In the genomic region with DNA sequence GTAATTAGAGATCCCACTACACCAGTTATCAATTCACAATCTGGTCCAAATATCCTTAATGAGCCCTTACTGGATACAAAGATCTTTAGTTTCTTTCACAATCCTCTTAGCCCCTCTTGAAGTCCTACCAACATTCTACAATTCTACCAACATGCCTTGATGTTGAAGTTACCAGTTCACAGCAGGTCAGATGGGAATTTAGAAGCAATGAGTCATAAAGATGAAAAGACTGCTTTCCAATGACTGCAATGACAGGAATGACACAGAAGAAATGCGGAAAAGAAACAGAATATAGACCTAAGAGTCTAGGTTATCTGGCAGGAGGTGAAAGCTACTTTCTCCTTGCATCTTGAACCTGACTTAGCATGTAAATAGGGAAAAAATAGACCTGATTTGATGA, we compare ENCODE assay signal across 13 cellular contexts. TPM values are rescaled to one million over a fixed set of nuclear protein-coding genes. Genes with fewer than 3 reads are reported as not detected.
A peak's percentile ranks its signal among the peaks of the same experiment; 100 is the strongest.
DNase-seq lines count a peak whose midpoint lies in the region; ATAC-seq, FAIRE-seq and TF ChIP-seq lines count a peak whose summit lies in the region.
"Had no signal": no experiment of that assay in that cellular context is flagged by ENCODE, and none has a peak within 500 bp of the region (broad histone marks: within the 10 kb centered on the region; RNA-seq: fewer than 3 reads in every experiment).

No MANE protein-coding gene starts in this region.

- DNase-seq in 8988T (peak; percentile 4), H54 (ENCODE audit: insufficient read length, low spot score) (peak; percentile 16), adipocyte (ENCODE audit: low read depth) (peak; percentile 55), hepatic stellate cell (ENCODE audit: low spot score) (peak; percentile 22), NCI-H187 treated with DMSO at 0.1 percent for 48 hours (lab: John Stamatoyannopoulos, UW) (no peak)
- no peak for DNase-seq in CD4-positive, alpha-beta memory T cell
- DNase-seq: activated naive CD8-positive, alpha-beta T cell treated with anti-CD3 and anti-CD28 coated beads, Interleukin-2, amount 50 U/mL, for 24 hours; KG1; left ventricle myocardium superior; T-cell had no signal

- H3K36me3 Mint-ChIP-seq in CD4-positive, alpha-beta memory T cell, result peaks cover 46 to 49% of the 10 kb centered on the region in 2 donors

- H3K9me3 ChIP-seq in adipocyte (ENCODE audit: control insufficient read depth, low read length), result no peaks in the 10 kb centered on the region
- H3K9me3 ChIP-seq in CD4-positive, alpha-beta memory T cell (ENCODE audit: control insufficient read depth in 1 of 2, low read length in 2 of 2), result no peaks in the 10 kb centered on the region

- intact Hi-C loops in CD4-positive, alpha-beta memory T cell (cut with micrococcal nuclease), result no loop called here

- H3K27ac Mint-ChIP-seq in CD4-positive, alpha-beta memory T cell, result no peak overlapping the region
- H3K27ac Mint-ChIP-seq: activated naive CD8-positive, alpha-beta T cell treated with anti-CD3 and anti-CD28 coated beads, Interleukin-2, amount 50 U/mL, for 24 hours; T-cell had no signal

- H3K27me3 Mint-ChIP-seq in CD4-positive, alpha-beta memory T cell, result no peaks in the 10 kb centered on the region
- H3K27me3 Mint-ChIP-seq: activated naive CD8-positive, alpha-beta T cell treated with anti-CD3 and anti-CD28 coated beads, Interleukin-2, amount 50 U/mL, for 24 hours; T-cell had no signal

- peaks cover 23% of the 10 kb centered on the region for H3K4me1 ChIP-seq in adipocyte (ENCODE audit: control insufficient read depth, insufficient read depth, low read length)
- H3K4me1 ChIP-seq in CD4-positive, alpha-beta memory T cell (ENCODE audit: insufficient read depth, low read length), result peaks cover 6% of the 10 kb centered on the region

- CTCF ChIA-PET in CD4-positive, alpha-beta memory T cell (lab: Charles Lee; ENCODE audit: partially characterized antibody), result no interaction called here

- peak; percentile 96 for FAIRE-seq in H54 (lab: Jason Lieb, UNC)

- no peak for TF ChIP-seq POLR2A in H54 (IDR thresholded peaks at IDR 0.05; ENCODE audit: low read depth, low read length)

- H3K4me3 ChIP-seq in adipocyte (ENCODE audit: low read length), result peak overlapping the region; percentile 25
- no peak overlapping the region for H3K4me3 ChIP-seq in CD4-positive, alpha-beta memory T cell (ENCODE audit: low read length in 2 of 2)

- H3K4me1 Mint-ChIP-seq in CD4-positive, alpha-beta memory T cell, result peaks cover 5 to 16% (median 11%) of the 10 kb centered on the region in 4 donors

- H3K9me3 Mint-ChIP-seq in CD4-positive, alpha-beta memory T cell, result no peaks in the 10 kb centered on the region
- H3K9me3 Mint-ChIP-seq: activated naive CD8-positive, alpha-beta T cell treated with anti-CD3 and anti-CD28 coated beads, Interleukin-2, amount 50 U/mL, for 24 hours; T-cell had no signal

- no peaks in the 10 kb centered on the region for H3K36me3 ChIP-seq in adipocyte (ENCODE audit: control insufficient read depth, insufficient read depth, low read length, severe bottlenecking)
- peaks cover 10% of the 10 kb centered on the region for H3K36me3 ChIP-seq in CD4-positive, alpha-beta memory T cell (ENCODE audit: insufficient read depth, low read length)

- no peak overlapping the region for H3K4me3 Mint-ChIP-seq in CD4-positive, alpha-beta memory T cell
- H3K4me3 Mint-ChIP-seq: activated naive CD8-positive, alpha-beta T cell treated with anti-CD3 and anti-CD28 coated beads, Interleukin-2, amount 50 U/mL, for 24 hours; T-cell had no signal

- POLR2A ChIA-PET in CD4-positive, alpha-beta memory T cell (lab: Charles Lee; ENCODE audit: partially characterized antibody), result no interaction called here

- no peak for ATAC-seq in GM21576 (IDR thresholded peaks at IDR 0.05; ENCODE audit: unreplicated experiment)
- no peak for ATAC-seq in HG02970 (IDR thresholded peaks at IDR 0.05; ENCODE audit: low FRiP score, unreplicated experiment)
- ATAC-seq: activated naive CD8-positive, alpha-beta T cell treated with anti-CD3 and anti-CD28 coated beads, Interleukin-2, amount 50 U/mL, for 24 hours; left ventricle myocardium superior; T-cell had no signal

- H3K27ac ChIP-seq in CD4-positive, alpha-beta memory T cell (ENCODE audit: low read depth, low read length), result no peak overlapping the region
- H3K27ac ChIP-seq: epithelial cell of prostate had no signal

- no peaks in the 10 kb centered on the region for H3K27me3 ChIP-seq in adipocyte (replicated peaks; ENCODE audit: control insufficient read depth, insufficient read depth, low read length)
- no peaks in the 10 kb centered on the region for H3K27me3 ChIP-seq in CD4-positive, alpha-beta memory T cell (ENCODE audit: insufficient read depth, low read length)

- no peak overlapping the region for H3K9ac ChIP-seq in adipocyte (ENCODE audit: low read length)

RNA-seq across cellular contexts. Expression of a gene that starts 24.5 kb away (rescaled TPM):
- total RNA-seq in CD4-positive, alpha-beta memory T cell, result 10 to 100 TPM; 25.3 to 27.1 TPM
- 1 to 10 TPM; 2.6 to 3.8 TPM for polyA plus RNA-seq in CD4-positive, alpha-beta memory T cell

Comparison
In these comparisons a context has a peak if more than half of its experiments do, and no peak if none do; other contexts are left out.
1. DNase-seq: peak in 8988T (single experiment), H54 (single experiment), adipocyte (single experiment) and hepatic stellate cell (single experiment); none in CD4-positive, alpha-beta memory T cell (0 of 5) and NCI-H187 treated with DMSO at 0.1 percent for 48 hours (single experiment).